Comparison of ENCODE assay signal across 10 cellular contexts in the genomic region with DNA sequence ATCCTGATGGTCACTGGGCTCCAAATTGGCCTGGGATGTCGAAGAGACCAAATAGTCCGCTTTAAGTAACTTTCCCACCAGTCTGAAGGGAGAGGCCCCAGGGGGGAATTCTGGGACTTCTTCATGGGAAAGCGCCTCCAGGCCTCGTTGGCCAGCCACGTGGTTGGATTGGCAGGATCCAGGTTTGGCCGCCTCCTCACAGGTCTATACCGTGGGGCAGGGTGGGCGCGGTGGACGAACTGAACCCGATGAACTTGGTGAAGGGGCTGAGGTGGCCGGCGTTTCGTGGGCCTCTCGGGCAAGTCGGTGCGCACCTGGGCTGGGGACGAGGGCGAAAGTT. TPM values are rescaled to one million over a fixed set of nuclear protein-coding genes. Genes with fewer than 3 reads are reported as not detected.
A peak's percentile ranks its signal among the peaks of the same experiment; 100 is the strongest.
DNase-seq lines count a peak whose midpoint lies in the region; ATAC-seq, FAIRE-seq and TF ChIP-seq lines count a peak whose summit lies in the region.
"Had no signal": no experiment of that assay in that cellular context is flagged by ENCODE, and none has a peak within 500 bp of the region (broad histone marks: within the 10 kb centered on the region; RNA-seq: fewer than 3 reads in every experiment).

No MANE protein-coding gene starts in this region.

- intact Hi-C loops in activated naive CD4-positive, alpha-beta T cell treated with anti-CD3 and anti-CD28 coated beads for 36 hours (cut with micrococcal nuclease) = loop anchor here (1.0 to 5.0 kb wide), 9 partner anchors 63 to 441 kb away; no protein-coding TSS in a partner anchor
- intact Hi-C loops in GM12878 (cut with micrococcal nuclease; ENCODE audit: unreplicated experiment) = loop anchor here (1.0 to 5.0 kb wide), 6 partner anchors 123 to 441 kb away; no protein-coding TSS in a partner anchor
- intact Hi-C loops in kidney (cut with DNase I) = no loop called here

- no peaks in the 10 kb centered on the region for H3K79me2 ChIP-seq in GM12878 (ENCODE audit: control insufficient read depth, insufficient read depth, low read length)

- CTCF ChIA-PET in activated naive CD4-positive, alpha-beta T cell treated with anti-CD3 and anti-CD28 coated beads for 36 hours (lab: Charles Lee) = interaction anchor here (0.6 to 1.8 kb wide), 8 partner anchors 16 to 484 kb away, joined by 3 to 5 read pairs (median 4); partner anchors contain the start of gene ZNF391
- CTCF ChIA-PET in GM12878 (lab: Yijun Ruan, JAX) = interaction anchor here (0.9 to 3.2 kb wide), 10 partner anchors 16 to 484 kb away, joined by 3 to 28 read pairs (median 5); no protein-coding TSS in a partner anchor
- CTCF ChIA-PET in RWPE1 (lab: Yijun Ruan, JAX) = interaction anchor here (0.6 to 1.2 kb wide), 3 partner anchors 9 to 193 kb away, joined by 3 to 5 read pairs (median 4); no protein-coding TSS in a partner anchor

- SMC1A ChIA-PET in GM12878 (lab: Charles Lee; ENCODE audit: uncharacterized antibody, unreplicated experiment) = interaction anchor here (0.9 to 1.5 kb wide), 5 partner anchors 146 to 484 kb away, joined by 3 to 12 read pairs (median 3); no protein-coding TSS in a partner anchor

- H3K36me3 ChIP-seq in GM12878 (ENCODE audit: control insufficient read depth in 2 of 2, insufficient read depth in 2 of 2, low read length in 1 of 2) (no peaks in the 10 kb centered on the region), kidney (ENCODE audit: control insufficient read depth in 1 of 2, insufficient read depth in 2 of 2, low read length in 2 of 2) (no peaks in the 10 kb centered on the region), suprapubic skin (no peaks in the 10 kb centered on the region)

- H3K27me3 Mint-ChIP-seq in activated naive CD4-positive, alpha-beta T cell treated with anti-CD3 and anti-CD28 coated beads for 36 hours (ENCODE audit: low read depth) = peaks cover 61% of the 10 kb centered on the region

- peaks cover 10% of the 10 kb centered on the region for H3K4me1 Mint-ChIP-seq in activated naive CD4-positive, alpha-beta T cell treated with anti-CD3 and anti-CD28 coated beads for 36 hours (ENCODE audit: low read depth)

- H3K4me2 ChIP-seq in GM12878 (ENCODE audit: control insufficient read depth, insufficient read depth) = peak overlapping the region; percentile 99

- ATAC-seq in GM12878 (no peak), GM18505 (IDR thresholded peaks at IDR 0.05; ENCODE audit: unreplicated experiment) (no peak)

- H4K20me1 ChIP-seq in GM12878 (ENCODE audit: control insufficient read depth, insufficient read depth) = no peaks in the 10 kb centered on the region

- no peak for TF ChIP-seq RAD21 in GM12878 (IDR thresholded peaks at IDR 0.05; ENCODE audit: insufficient read depth, low read depth, low read length)

- no peak for TF ChIP-seq EP300 in GM12878 (IDR thresholded peaks at IDR 0.05; ENCODE audit: borderline replicate concordance in 1 of 2, control insufficient read depth in 1 of 2, low read depth in 2 of 2, low read length in 2 of 2)
- TF ChIP-seq EP300 in suprapubic skin (IDR thresholded peaks at IDR 0.05) = no peak

- H3K9me3 Mint-ChIP-seq in activated naive CD4-positive, alpha-beta T cell treated with anti-CD3 and anti-CD28 coated beads for 36 hours = no peaks in the 10 kb centered on the region

- no peak overlapping the region for H3K27ac ChIP-seq in GM12878 (ENCODE audit: control insufficient read depth, insufficient read depth)
- H3K27ac ChIP-seq in kidney (ENCODE audit: low read depth in 2 of 2, low read length in 2 of 2) = no peak overlapping the region
- H3K27ac ChIP-seq in suprapubic skin = no peak overlapping the region
- H3K27ac ChIP-seq in RWPE1 = no peak overlapping the region

- H3K4me1 ChIP-seq in GM12878 (ENCODE audit: control insufficient read depth, insufficient read depth, low read length) (0 out of 2 replicates have a peak, but pooled peaks cover 5% of the 10 kb centered on the region), kidney (ENCODE audit: control insufficient read depth in 1 of 2, insufficient read depth in 1 of 2, low read depth in 1 of 2, low read length in 2 of 2) (peaks cover 8% of the 10 kb centered on the region in 2 donors), suprapubic skin (peaks cover 7% of the 10 kb centered on the region)

- H3K4me3 Mint-ChIP-seq in activated naive CD4-positive, alpha-beta T cell treated with anti-CD3 and anti-CD28 coated beads for 36 hours = peak overlapping the region; percentile 72

- peak overlapping the region; percentile 94 for H2AFZ ChIP-seq in GM12878 (ENCODE audit: control insufficient read depth, low read depth, low read length)

- no peak overlapping the region for H3K27ac Mint-ChIP-seq in activated naive CD4-positive, alpha-beta T cell treated with anti-CD3 and anti-CD28 coated beads for 36 hours

- TF ChIP-seq CTCF in GM12878 (IDR thresholded peaks at IDR 0.05 in 2 of 3, conservative IDR thresholded peaks at IDR 0.05 in 1 of 3; ENCODE audit: control insufficient read depth in 2 of 3, extremely low read depth in 1 of 3, insufficient read depth in 1 of 3, low read depth in 3 of 3, low read length in 3 of 3) (no peak), kidney (IDR thresholded peaks at IDR 0.05; ENCODE audit: borderline replicate concordance, extremely low read depth, insufficient read depth) (no peak), suprapubic skin (IDR thresholded peaks at IDR 0.05) (no peak), RWPE1 (conservative IDR thresholded peaks at IDR 0.05; ENCODE audit: low read depth) (no peak)

- H3K4me3 ChIP-seq in GM12878 (0 out of 2 replicates have a peak overlapping the region, but pooled peaks have one; percentile 82), kidney (ENCODE audit: low read length in 2 of 2) (peak overlapping the region; percentile 46 to 53), suprapubic skin (peak overlapping the region; percentile 47)

- H3K9ac ChIP-seq in GM12878 (ENCODE audit: control insufficient read depth, insufficient read depth, low read length) (peak overlapping the region; percentile 34; the same call in 1 of the 2 replicates), kidney (ENCODE audit: low read length in 2 of 2) (no peak overlapping the region)

- H3K9me3 ChIP-seq in GM12878 (replicated peaks; ENCODE audit: control insufficient read depth, insufficient read depth, low read length) (no peaks in the 10 kb centered on the region), kidney (ENCODE audit: control insufficient read depth in 1 of 2, low read length in 2 of 2) (no peaks in the 10 kb centered on the region), suprapubic skin (no peaks in the 10 kb centered on the region)

- WGBS in GM12878 (ENCODE audit: insufficient coverage, insufficient replicate concordance, low lambda C conversion rate, missing lambda C conversion rate) = 45% methylated on average over 19 of the region's 19 CpGs
- 16% methylated on average over 18 of the region's 19 CpGs for WGBS in suprapubic skin

- BruUV-seq in GM12878 (replicated peaks; lab: Mats Ljungman, UMichigan) = no TSS peak

- TF ChIP-seq POLR2A in GM12878 (IDR thresholded peaks at IDR 0.05; ENCODE audit: low read depth, low read length) = no peak
- TF ChIP-seq POLR2A in suprapubic skin (IDR thresholded peaks at IDR 0.05) = no peak
- TF ChIP-seq POLR2A in GM18505 (IDR thresholded peaks at IDR 0.05; ENCODE audit: borderline replicate concordance, extremely low read depth, insufficient read depth, insufficient read length) = no peak

- no peaks in the 10 kb centered on the region for H3K36me3 Mint-ChIP-seq in activated naive CD4-positive, alpha-beta T cell treated with anti-CD3 and anti-CD28 coated beads for 36 hours (ENCODE audit: low read depth)

- DNase-seq in activated naive CD4-positive, alpha-beta T cell treated with anti-CD3 and anti-CD28 coated beads for 36 hours = no peak
- DNase-seq in activated naive CD4-positive, alpha-beta T cell treated with anti-CD3 and anti-CD28 coated beads, Interleukin-2, amount 50 U/mL, for 16 hours = no peak
- DNase-seq in GM12878 (ENCODE audit: low read depth, low spot score) (no peak), kidney (no peak), suprapubic skin (ENCODE audit: low spot score in 2 of 2) (no peak), G401 (ENCODE audit: low spot score) (no peak), RWPE1 (ENCODE audit: low spot score) (no peak)
- DNase-seq: NCI-H524 treated with DMSO at 0.1 percent for 48 hours had no signal

- FAIRE-seq in GM12878 (lab: Jason Lieb, UNC) (no peak), kidney (lab: Jason Lieb, UNC) (no peak)

- in situ Hi-C loops in GM12878 (cut with MboI) (loop anchor here (10.0 kb wide), 1 partner anchor 473 kb away; no protein-coding TSS in a partner anchor), G401 (cut with HindIII; ENCODE audit: low sequenced_read_pairs) (no loop called here)

- RAD21 ChIA-PET in GM12878 (lab: Charles Lee; ENCODE audit: unreplicated experiment) = interaction anchor here (1.0 to 1.3 kb wide), 7 partner anchors 135 to 484 kb away, joined by 3 to 7 read pairs (median 5); no protein-coding TSS in a partner anchor

- H3K27me3 ChIP-seq in GM12878 (replicated peaks in 1 of 2; ENCODE audit: control insufficient read depth in 2 of 2, insufficient read depth in 2 of 2, low read length in 1 of 2) = no peaks in the 10 kb centered on the region; a peak in 2 of 4 replicates
- peaks cover 63% of the 10 kb centered on the region for H3K27me3 ChIP-seq in suprapubic skin

- POLR2A ChIA-PET in GM12878 (lab: Charles Lee) = no interaction called here
- POLR2A ChIA-PET in RWPE1 (lab: Yijun Ruan, JAX; ENCODE audit: low non-redundant PET) = no interaction called here

RNA-seq across cellular contexts. Expression of gene POM121L2, which starts 0.3 kb away (rescaled TPM):
- not detected for total RNA-seq in activated naive CD4-positive, alpha-beta T cell treated with anti-CD3 and anti-CD28 coated beads for 36 hours
- not detected in 2 replicates for total RNA-seq in GM12878 (2013; cell fraction: nucleolus; rRNA removed)
- total RNA-seq in GM12878 (2014; rRNA removed) (not detected in 2 replicates), GM12878 (2014; rRNA removed; fragmentation: Illumina TruSeq; extraction: Trizol) (not detected in 2 replicates), GM12878 (2021) (not detected in 2 replicates), kidney (not detected), suprapubic skin (not detected)
- not detected for polyA plus RNA-seq in GM12878 (2011; ENCODE audit: low read depth)
- polyA plus RNA-seq in GM12878 (2011; rRNA removed) (not detected in 2 replicates), GM12878 (2014; fragmentation: Illumina TruSeq; extraction: Trizol) (0.04 TPM in 1 of 2 replicates, not detected in the other), GM12878 (2014; fragmentation: Nextera tagmentation; extraction: Ambion mirVana) (not detected), GM12878 (2014; rRNA removed) (not detected in 2 replicates), GM12878 (2016; fragmentation: Nextera tagmentation; extraction: Ambion mirVana) (not detected), kidney (ENCODE audit: insufficient read depth, low read depth, low replicate concordance) (not detected)
- polyA plus RNA-seq in GM12878 (2011; cell fraction: cytosol; rRNA removed) = not detected in 2 replicates
- 0.04 TPM in 1 of 2 replicates, not detected in the other for polyA plus RNA-seq in GM12878 (2011; cell fraction: nucleus; rRNA removed)
- 0.04 TPM in 1 of 2 replicates, not detected in the other for polyA plus RNA-seq in GM12878 (2012)
- 0.05 TPM in 1 of 2 replicates, not detected in the other for polyA minus RNA-seq in GM12878 (2011; rRNA and poly(A)+ RNA removed)
- not detected in 2 replicates for polyA minus RNA-seq in GM12878 (2011; cell fraction: cytosol; rRNA and poly(A)+ RNA removed)
- polyA minus RNA-seq in GM12878 (2011; cell fraction: nucleus; rRNA and poly(A)+ RNA removed) = 0.12 TPM in 1 of 2 replicates, not detected in the other
- not detected in 2 replicates for total RNA-seq in G401 (2014; rRNA removed; shearing (Covaris generic))
- total RNA-seq: activated CD8-positive, alpha-beta memory T cell treated with anti-CD3 and anti-CD28 coated beads for 36 hours had no signal
